1 cellular context compared by ENCODE assay signal in genomic region chr22:23153994-23154393, GRCh38.
TF ChIP-seq lines count a peak whose summit lies in the region.

No MANE protein-coding gene starts in this region.

TF ChIP-seq in WTC11, 78 proteins besides CTCF, POLR2A, EP300 and RAD21 (continued from another document):
- TF ChIP-seq ZNF263 (CRISPR knock-in tag; IDR thresholded peaks at IDR 0.05; ENCODE audit: low read depth) (no peak), ZNF281 (CRISPR knock-in tag; IDR thresholded peaks at IDR 0.05) (no peak), NR1H2 (CRISPR knock-in tag; IDR thresholded peaks at IDR 0.05) (no peak), HMGA2 (CRISPR knock-in tag; IDR thresholded peaks at IDR 0.05) (no peak), SMAD3 (CRISPR knock-in tag; IDR thresholded peaks at IDR 0.05; ENCODE audit: borderline replicate concordance) (no peak), ZSCAN18 (CRISPR knock-in tag; IDR thresholded peaks at IDR 0.05) (no peak), E2F1 (CRISPR knock-in tag; IDR thresholded peaks at IDR 0.05) (no peak), ZBTB21 (CRISPR knock-in tag; IDR thresholded peaks at IDR 0.05; ENCODE audit: borderline replicate concordance) (no peak), FOXP1 (CRISPR knock-in tag; IDR thresholded peaks at IDR 0.05; ENCODE audit: borderline replicate concordance) (no peak), ZNF232 (CRISPR knock-in tag; IDR thresholded peaks at IDR 0.05) (no peak), FOXP4 (CRISPR knock-in tag; IDR thresholded peaks at IDR 0.05) (no peak), PRRX2 (CRISPR knock-in tag; IDR thresholded peaks at IDR 0.05) (no peak)
TF ChIP-seq in WTC11: peak in this region for 0.
